In the genomic region with DNA sequence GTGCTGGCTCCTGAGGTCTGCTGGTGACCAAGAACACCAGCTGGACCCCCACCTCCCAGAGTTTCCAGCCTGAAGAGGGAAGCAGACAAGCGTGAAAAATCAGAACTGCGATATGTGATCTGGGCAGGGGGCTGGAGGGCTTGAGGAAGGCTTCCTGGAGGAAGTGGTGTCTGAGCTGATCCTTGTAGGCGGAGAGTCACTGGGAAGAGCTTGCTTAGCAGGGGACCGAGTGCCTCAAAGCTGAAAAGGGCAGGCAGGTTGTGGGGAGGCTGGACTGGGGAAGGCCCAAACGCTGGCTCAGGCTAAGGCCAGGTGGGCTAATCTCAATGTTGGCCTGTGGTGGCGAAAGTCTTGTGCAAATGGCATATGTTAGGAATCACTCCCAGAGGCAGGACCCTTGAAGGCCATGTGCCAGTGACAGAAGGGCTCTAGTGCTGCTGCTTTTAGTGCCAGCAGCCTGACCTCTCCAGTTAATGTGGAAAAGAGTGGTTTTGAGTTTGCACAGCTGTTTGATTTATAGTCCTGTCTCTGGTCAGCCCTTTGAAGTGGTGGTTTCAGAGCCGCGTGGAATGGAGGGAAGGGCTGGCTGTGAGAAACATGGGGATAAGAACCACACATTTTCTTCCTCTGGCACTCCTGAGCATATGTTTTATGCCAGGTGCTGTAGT, we compare ENCODE assay signal across 9 cellular contexts.
DNase-seq lines count a peak whose midpoint lies in the region; ATAC-seq and TF ChIP-seq lines count a peak whose summit lies in the region.
"Had no signal": no experiment of that assay in that cellular context is flagged by ENCODE, and none has a peak within 500 bp of the region (broad histone marks: within the 10 kb centered on the region; RNA-seq: fewer than 3 reads in every experiment).

No MANE protein-coding gene starts in this region.

- no peaks in the 10 kb centered on the region for H3K27me3 Mint-ChIP-seq in activated naive CD8-positive, alpha-beta T cell
- no peaks in the 10 kb centered on the region for H3K27me3 Mint-ChIP-seq in neural crest cell (ENCODE audit: low read depth)

- no peak overlapping the region for H3K4me3 Mint-ChIP-seq in activated naive CD8-positive, alpha-beta T cell
- H3K4me3 Mint-ChIP-seq in neural crest cell, result no peak overlapping the region

- no peak for TF ChIP-seq CTCF in neural crest cell (conservative IDR thresholded peaks at IDR 0.05)

- H3K27ac Mint-ChIP-seq in activated naive CD8-positive, alpha-beta T cell, result peak overlapping the region; percentile 66
- H3K27ac Mint-ChIP-seq in neural crest cell (ENCODE audit: unreplicated experiment), result peak overlapping the region; percentile 9

- no peak for ATAC-seq in HG02571 (IDR thresholded peaks at IDR 0.05; ENCODE audit: unreplicated experiment)

- H3K9me3 Mint-ChIP-seq in activated naive CD8-positive, alpha-beta T cell (ENCODE audit: low read depth), result no peaks in the 10 kb centered on the region
- no peaks in the 10 kb centered on the region for H3K9me3 Mint-ChIP-seq in neural crest cell

- H3K4me1 Mint-ChIP-seq in activated naive CD8-positive, alpha-beta T cell (ENCODE audit: low read depth), result peaks cover 45% of the 10 kb centered on the region
- peaks cover 19% of the 10 kb centered on the region for H3K4me1 Mint-ChIP-seq in neural crest cell

- DNase-seq in Daoy (ENCODE audit: low read depth) (peak; percentile 72), MV-4-11 (lab: John Stamatoyannopoulos, UW) (peak; percentile 75), neural crest cell (ENCODE audit: low read depth, low spot score) (no peak), NCI-H526 treated with DMSO at 0.1 percent for 48 hours (lab: John Stamatoyannopoulos, UW) (no peak)
- no peak for DNase-seq in stimulated activated CD4-positive, alpha-beta T cell treated with anti-CD3 and anti-CD28 coated beads, Interleukin-12 subunit alpha, Interleukin-12 subunit beta, amount 100 ng/mL, for 4 hours
- DNase-seq: posterior cingulate gyrus, RPMI8226 had no signal

- no peaks in the 10 kb centered on the region for H3K36me3 Mint-ChIP-seq in activated naive CD8-positive, alpha-beta T cell
- H3K36me3 Mint-ChIP-seq in neural crest cell (ENCODE audit: low read depth), result no peaks in the 10 kb centered on the region

Comparison
In these comparisons a context has a peak if more than half of its experiments do, and no peak if none do; other contexts are left out.
1. DNase-seq: peak in Daoy (single experiment) and MV-4-11 (single experiment); none in neural crest cell (single experiment), NCI-H526 treated with DMSO at 0.1 percent for 48 hours (single experiment) and stimulated activated CD4-positive, alpha-beta T cell treated with anti-CD3 and anti-CD28 coated beads, Interleukin-12 subunit alpha, Interleukin-12 subunit beta, amount 100 ng/mL, for 4 hours (single experiment).